In the genomic region with DNA sequence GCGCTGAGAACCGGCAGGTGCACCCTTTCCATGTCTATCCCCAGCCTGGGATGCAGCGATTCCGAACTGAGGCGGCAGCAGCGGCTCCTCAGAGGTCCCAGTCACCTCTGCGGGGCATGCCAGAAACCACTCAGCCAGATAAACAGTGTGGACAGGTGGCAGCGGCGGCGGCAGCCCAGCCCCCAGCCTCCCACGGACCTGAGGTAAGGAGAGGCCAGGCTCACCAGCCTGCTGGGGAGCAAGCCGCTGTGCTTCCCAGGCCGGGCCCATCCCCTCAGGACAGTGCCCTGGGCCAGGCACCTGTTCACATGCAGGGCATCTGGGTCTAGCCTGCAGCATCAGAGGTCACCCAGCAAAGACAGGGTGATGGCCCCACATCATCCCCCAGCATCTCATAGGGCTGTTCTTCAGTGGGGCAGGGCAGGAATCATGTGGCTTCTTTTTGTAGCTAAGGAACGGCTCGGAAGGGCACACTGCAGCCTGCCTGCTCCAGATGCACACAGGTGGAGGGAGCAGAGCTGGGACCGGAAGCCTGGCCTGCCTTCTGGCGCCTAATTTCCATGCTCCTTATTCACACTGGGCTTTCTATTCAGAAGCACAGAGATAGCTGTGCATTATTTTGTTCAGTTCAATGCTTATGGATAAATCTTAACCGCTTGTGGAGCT, we compare ENCODE assay signal across 18 cellular contexts. TPM values are rescaled to one million over a fixed set of nuclear protein-coding genes. Genes with fewer than 3 reads are reported as not detected.
DNase-seq lines count a peak whose midpoint lies in the region; ATAC-seq and TF ChIP-seq lines count a peak whose summit lies in the region.
"Had no signal": no experiment of that assay in that cellular context is flagged by ENCODE, and none has a peak within 500 bp of the region (broad histone marks: within the 10 kb centered on the region; RNA-seq: fewer than 3 reads in every experiment).

No MANE protein-coding gene starts in this region.

- H4K12ac ChIP-seq in trophoblast cell (ENCODE audit: low read depth, low read length): no peak overlapping the region

- intact Hi-C loops in PC-3 (cut with micrococcal nuclease) (loop anchor here (2.0 kb wide), 1 partner anchor 15 kb away; no protein-coding TSS in a partner anchor), esophagus squamous epithelium (cut with DNase I) (no loop called here)

- peaks cover 25% of the 10 kb centered on the region for H3K79me1 ChIP-seq in trophoblast cell (ENCODE audit: low read length)

- H3K14ac ChIP-seq in trophoblast cell (ENCODE audit: low read length): no peak overlapping the region

- H3K79me2 ChIP-seq in PC-3 (ENCODE audit: low read length) (peaks cover 91% of the 10 kb centered on the region), trophoblast cell (ENCODE audit: control insufficient read depth, insufficient read depth, low read length, poor library complexity) (peaks cover 10% of the 10 kb centered on the region)

- no peak overlapping the region for H3K23ac ChIP-seq in trophoblast cell (ENCODE audit: low read length)

- peaks cover 76% of the 10 kb centered on the region for H3K4me1 ChIP-seq in PC-3 (ENCODE audit: insufficient read depth, low read length)
- peaks cover 41 to 69% (median 54%) of the 10 kb centered on the region in 3 donors for H3K4me1 ChIP-seq in esophagus squamous epithelium
- peaks cover 47% of the 10 kb centered on the region in 2 experiments for H3K4me1 ChIP-seq in trophoblast cell (ENCODE audit: control insufficient read depth in 1 of 2, insufficient read depth in 2 of 2, low read length in 2 of 2)
- H3K4me1 ChIP-seq: colonic mucosa had no signal

- H3K4me3 ChIP-seq in PC-3 (ENCODE audit: low read length) (no peak overlapping the region), esophagus squamous epithelium (no peak overlapping the region), trophoblast cell (ENCODE audit: low read depth, low read length) (no peak overlapping the region)
- H3K4me3 ChIP-seq: colonic mucosa had no signal

- H4K8ac ChIP-seq in trophoblast cell (ENCODE audit: low read depth, low read length): no peak overlapping the region

- TF ChIP-seq CTCF in PC-3 (conservative IDR thresholded peaks at IDR 0.05; ENCODE audit: low read depth, low read length) (no peak), esophagus squamous epithelium (IDR thresholded peaks at IDR 0.05) (no peak)

- no peak for TF ChIP-seq POLR2A in esophagus squamous epithelium (IDR thresholded peaks at IDR 0.05)

- BruUV-seq in PC-3 (replicated peaks; lab: Mats Ljungman, UMichigan): no TSS peak

- H3F3A ChIP-seq in PC-3 (ENCODE audit: low read length, unreplicated experiment): peaks cover 3% of the 10 kb centered on the region

- H3K9me3 ChIP-seq in PC-3 (ENCODE audit: low read length) (no peaks in the 10 kb centered on the region), esophagus squamous epithelium (no peaks in the 10 kb centered on the region), trophoblast cell (ENCODE audit: insufficient read depth, low read depth, low read length) (no peaks in the 10 kb centered on the region)
- H3K9me3 ChIP-seq: colonic mucosa had no signal

- H3K27me3 ChIP-seq in PC-3 (ENCODE audit: low read length) (no peaks in the 10 kb centered on the region), esophagus squamous epithelium (no peaks in the 10 kb centered on the region), trophoblast cell (ENCODE audit: insufficient read depth, low read length) (no peaks in the 10 kb centered on the region)
- H3K27me3 ChIP-seq: colonic mucosa had no signal

- H2AK5ac ChIP-seq in trophoblast cell (ENCODE audit: low read length): no peak overlapping the region

- peak overlapping the region; percentile 49; the same call in 1 of the 2 replicates for H3K4me2 ChIP-seq in PC-3 (ENCODE audit: low read length)
- no peak overlapping the region for H3K4me2 ChIP-seq in trophoblast cell (ENCODE audit: low read length)

- no peak overlapping the region for H2AFZ ChIP-seq in PC-3 (ENCODE audit: low read length)
- H2AFZ ChIP-seq in trophoblast cell (ENCODE audit: insufficient read depth, low read length, poor library complexity): no peak overlapping the region

- H3K4ac ChIP-seq in trophoblast cell (ENCODE audit: low read depth, low read length): peak overlapping the region; percentile 40

- POLR2A ChIA-PET in PC-3 (lab: Charles Lee; ENCODE audit: unreplicated experiment): interaction anchor here (0.5 to 0.6 kb wide), 2 partner anchors 19 to 56 kb away, joined by 3 to 6 read pairs; partner anchors contain the start of genes BAG3 and INPP5F

- H3K18ac ChIP-seq in trophoblast cell (ENCODE audit: low read length): peak overlapping the region; percentile 25

- H3K36me3 ChIP-seq in PC-3 (ENCODE audit: low read depth, low read length) (peaks cover 43% of the 10 kb centered on the region), esophagus squamous epithelium (peaks cover 33 to 71% (median 43%) of the 10 kb centered on the region in 3 donors), trophoblast cell (ENCODE audit: control insufficient read depth in 1 of 2, insufficient read depth in 2 of 2, low read length in 2 of 2) (peaks cover 32 to 37% of the 10 kb centered on the region in 2 experiments)

- no peak overlapping the region for H2BK12ac ChIP-seq in trophoblast cell (ENCODE audit: low read length)

- peak; percentile 61 for DNase-seq in COLO668 (lab: John Stamatoyannopoulos, UW; ENCODE audit: unreplicated experiment)
- DNase-seq in PC-3: no peak
- no peak for DNase-seq in esophagus squamous epithelium (lab: John Stamatoyannopoulos, UW)
- no peak for DNase-seq in trophoblast cell
- DNase-seq in activated gamma-delta T cell treated with Interleukin-2 at 50 U/mL for 16 hours: no peak
- no peak for DNase-seq in DMS114 treated with DMSO at 0.1 percent for 48 hours (lab: John Stamatoyannopoulos, UW; ENCODE audit: unreplicated experiment)
- no peak for DNase-seq in activated CD4-positive, alpha-beta T cell treated with anti-CD3 and anti-CD28 coated beads, Interleukin-2, amount 50 U/mL, for 4 hours
- DNase-seq: activated CD4-positive, alpha-beta T cell treated with anti-CD3 and anti-CD28 coated beads, Interleukin-2, amount 50 U/mL, for 48 hours; activated T-cell treated with anti-CD3 and anti-CD28 coated beads, Interleukin-2, amount 50 U/mL, for 48 hours; colonic mucosa; DMS79; glutamatergic neuron; Karpas-422; NCI-H146; NCI-H345; occipital lobe; stimulated activated naive CD4-positive, alpha-beta T cell treated with Interleukin-2 at 50 U/mL for 16 hours had no signal

- H3K9me2 ChIP-seq in PC-3 (replicated peaks; ENCODE audit: low read length): no peaks in the 10 kb centered on the region

- no peak overlapping the region for H2BK120ac ChIP-seq in trophoblast cell (ENCODE audit: insufficient read depth, low read length, poor library complexity)

- H4K20me1 ChIP-seq in PC-3 (ENCODE audit: low read length): no peaks in the 10 kb centered on the region

- CTCF ChIA-PET in PC-3 (lab: Charles Lee): no interaction called here

- H4K91ac ChIP-seq in trophoblast cell (ENCODE audit: low read depth, low read length): no peak overlapping the region

- ATAC-seq in PC-3 (no peak), HG03457 (IDR thresholded peaks at IDR 0.05; ENCODE audit: unreplicated experiment) (no peak)

- peak overlapping the region; percentile 9; the same call in 1 of the 2 replicates for H3K9ac ChIP-seq in PC-3 (ENCODE audit: low read length)
- no peak overlapping the region for H3K9ac ChIP-seq in trophoblast cell (ENCODE audit: low read length)

- 62 to 65% methylated on average over 4 to 6 of the region's 18 CpGs for WGBS in esophagus squamous epithelium, 2 donors
- no CpG with 5 or more reads among the region's 18 CpGs for WGBS in trophoblast cell (ENCODE audit: extremely low coverage, insufficient coverage, insufficient read length)

- H3K27ac ChIP-seq in PC-3 (ENCODE audit: low read length): peak overlapping the region; percentile 95
- peak overlapping the region in 3 of 4 donors; percentile 63 to 80 (median 79) for H3K27ac ChIP-seq in esophagus squamous epithelium
- H3K27ac ChIP-seq in trophoblast cell (ENCODE audit: low read depth, low read length): no peak overlapping the region
- H3K27ac ChIP-seq: colonic mucosa had no signal

- H2BK5ac ChIP-seq in trophoblast cell (ENCODE audit: low read depth, low read length, poor library complexity): no peak overlapping the region

RNA-seq across cellular contexts. Expression of gene BAG3, which starts 18.9 kb away (rescaled TPM):
- 47.1 and 47.6 TPM in 2 replicates for total RNA-seq in PC-3 (2014; rRNA removed)
- total RNA-seq in esophagus squamous epithelium: 100 to 1,000 TPM in 1 of 4 donors, 10 to 100 TPM in 3; 51.6 to 102 (median 57.2) TPM
- polyA plus RNA-seq in trophoblast cell (2013): 85.0 and 88.8 TPM in 2 replicates

RNA-seq across cellular contexts. Expression of gene INPP5F, which starts 55.7 kb away (rescaled TPM):
- total RNA-seq in PC-3 (2014; rRNA removed) (8.1 and 8.2 TPM in 2 replicates), esophagus squamous epithelium (10 to 100 TPM in 2 of 4 donors, 1 to 10 TPM in 2; 5.3 to 11.4 (median 9.4) TPM)
- polyA plus RNA-seq in trophoblast cell (2013): 62.9 and 65.6 TPM in 2 replicates
